In the genomic region with DNA sequence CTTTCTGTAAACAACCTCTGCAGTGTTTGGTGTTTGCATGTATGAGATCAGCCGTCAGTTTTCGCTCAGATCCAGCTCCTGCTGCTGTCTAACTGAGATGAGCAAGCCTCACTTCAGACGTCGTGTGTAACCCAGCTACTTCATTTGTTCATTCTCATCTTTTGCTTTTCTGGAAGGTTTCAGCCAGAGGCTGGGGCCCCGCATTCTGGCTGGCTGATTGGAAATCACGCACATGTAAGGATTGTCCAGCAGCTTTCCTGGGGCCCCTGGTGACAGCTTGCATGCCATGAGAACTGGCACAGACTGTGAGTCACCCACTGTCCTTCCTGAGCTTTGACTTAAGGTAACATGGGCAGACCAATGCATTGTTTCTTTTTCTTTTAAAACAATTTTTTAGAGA, we compare ENCODE assay signal across 15 cellular contexts. TPM values are rescaled to one million over a fixed set of nuclear protein-coding genes. Genes with fewer than 3 reads are reported as not detected.
DNase-seq lines count a peak whose midpoint lies in the region; ATAC-seq and TF ChIP-seq lines count a peak whose summit lies in the region.
"Had no signal": no experiment of that assay in that cellular context is flagged by ENCODE, and none has a peak within 500 bp of the region (broad histone marks: within the 10 kb centered on the region; RNA-seq: fewer than 3 reads in every experiment).

No MANE protein-coding gene starts in this region.

- no peak overlapping the region for H3K4me3 ChIP-seq in gastroesophageal sphincter
- H3K4me3 ChIP-seq in stomach, result no peak overlapping the region
- H3K4me3 ChIP-seq: A549, tibial nerve had no signal

- H3K27ac Mint-ChIP-seq in activated CD4-positive, alpha-beta T cell treated with anti-CD3 and anti-CD28 coated beads, Interleukin-2, amount 10 ng/mL, durations not matched to agents 24 days and 14 days, result peak overlapping the region; percentile 90
- peak overlapping the region; percentile 93 for H3K27ac Mint-ChIP-seq in activated CD8-positive, alpha-beta T cell treated with anti-CD3 and anti-CD28 coated beads for 36 hours
- H3K27ac Mint-ChIP-seq: nephron progenitor cell had no signal

- H3K27ac ChIP-seq in gastroesophageal sphincter, result peak overlapping the region; percentile 77 to 87 (median 84)
- peak overlapping the region in 4 of 5 donors; percentile 5 to 74 (median 60) for H3K27ac ChIP-seq in stomach
- H3K27ac ChIP-seq: A549, VCaP had no signal

- no peak for DNase-seq in activated CD4-positive, alpha-beta T cell treated with anti-CD3 and anti-CD28 coated beads, Interleukin-2, amount 10 ng/mL, durations not matched to agents 24 days and 14 days
- DNase-seq in activated CD4-positive, alpha-beta T cell treated with anti-CD3 and anti-CD28 coated beads, Interleukin-2, amount 50 U/mL, for 48 hours, result no peak
- DNase-seq in activated CD8-positive, alpha-beta T cell treated with anti-CD3 and anti-CD28 coated beads for 36 hours, result peak; percentile 45
- DNase-seq in stomach (no peak), glomerular visceral epithelial cell (ENCODE audit: extremely low spot score) (no peak), HK-2 (ENCODE audit: unreplicated experiment) (no peak), D341Med (ENCODE audit: low spot score) (no peak)
- DNase-seq: anterior cingulate cortex, DMS79, KBM-7, nephron progenitor cell had no signal

- H3K36me3 ChIP-seq in gastroesophageal sphincter, result no peaks in the 10 kb centered on the region
- H3K36me3 ChIP-seq in stomach, result no peaks in the 10 kb centered on the region
- H3K36me3 ChIP-seq: tibial nerve had no signal

- no peaks in the 10 kb centered on the region for H3K9me3 ChIP-seq in gastroesophageal sphincter
- no peaks in the 10 kb centered on the region for H3K9me3 ChIP-seq in stomach
- H3K9me3 ChIP-seq: A549, tibial nerve had no signal

- peaks cover 57% of the 10 kb centered on the region for H3K4me1 Mint-ChIP-seq in activated CD4-positive, alpha-beta T cell treated with anti-CD3 and anti-CD28 coated beads, Interleukin-2, amount 10 ng/mL, durations not matched to agents 24 days and 14 days
- H3K4me1 Mint-ChIP-seq in activated CD8-positive, alpha-beta T cell treated with anti-CD3 and anti-CD28 coated beads for 36 hours (ENCODE audit: low read depth), result peaks cover 74% of the 10 kb centered on the region

- intact Hi-C loops in activated CD4-positive, alpha-beta T cell treated with anti-CD3 and anti-CD28 coated beads, Interleukin-2, amount 10 ng/mL, durations not matched to agents 24 days and 14 days (cut with micrococcal nuclease), result loop anchor here (1.0 to 5.0 kb wide), 7 partner anchors 12 to 349 kb away; no protein-coding TSS in a partner anchor
- intact Hi-C loops in activated CD8-positive, alpha-beta T cell treated with anti-CD3 and anti-CD28 coated beads for 36 hours (cut with micrococcal nuclease), result loop anchor here (5.0 kb wide), 4 partner anchors 45 to 300 kb away; a partner anchor contains a TSS
- intact Hi-C loops in stomach (cut with DNase I; ENCODE audit: low total_unique reads), result no loop called here

- no peak for TF ChIP-seq CTCF in activated CD8-positive, alpha-beta T cell treated with anti-CD3 and anti-CD28 coated beads for 36 hours (IDR thresholded peaks at IDR 0.05)
- no peak for TF ChIP-seq CTCF in gastroesophageal sphincter (IDR thresholded peaks at IDR 0.05)
- no peak for TF ChIP-seq CTCF in stomach (IDR thresholded peaks at IDR 0.05)

- peak overlapping the region; percentile 76 for H3K4me3 Mint-ChIP-seq in activated CD4-positive, alpha-beta T cell treated with anti-CD3 and anti-CD28 coated beads, Interleukin-2, amount 10 ng/mL, durations not matched to agents 24 days and 14 days
- H3K4me3 Mint-ChIP-seq in activated CD8-positive, alpha-beta T cell treated with anti-CD3 and anti-CD28 coated beads for 36 hours, result peak overlapping the region; percentile 65
- H3K4me3 Mint-ChIP-seq: nephron progenitor cell had no signal

- 25 to 58% methylated on average over 2 to 6 of the region's 6 CpGs for WGBS in gastroesophageal sphincter (ENCODE audit: low coverage in 1 of 2), 2 donors
- WGBS in stomach, 5 donors, result 68 to 76% (median 74%) methylated on average over 6 of the region's 6 CpGs

- TF ChIP-seq EP300 in gastroesophageal sphincter (IDR thresholded peaks at IDR 0.05), result no peak
- TF ChIP-seq EP300 in stomach (IDR thresholded peaks at IDR 0.05), result no peak

- TF ChIP-seq POLR2A in gastroesophageal sphincter (IDR thresholded peaks at IDR 0.05) (no peak), stomach (IDR thresholded peaks at IDR 0.05) (no peak)

- H3K9me3 Mint-ChIP-seq in activated CD4-positive, alpha-beta T cell treated with anti-CD3 and anti-CD28 coated beads, Interleukin-2, amount 10 ng/mL, durations not matched to agents 24 days and 14 days, result no peaks in the 10 kb centered on the region
- H3K9me3 Mint-ChIP-seq in activated CD8-positive, alpha-beta T cell treated with anti-CD3 and anti-CD28 coated beads for 36 hours, result no peaks in the 10 kb centered on the region
- H3K9me3 Mint-ChIP-seq: nephron progenitor cell had no signal

- H3K27me3 Mint-ChIP-seq in activated CD4-positive, alpha-beta T cell treated with anti-CD3 and anti-CD28 coated beads, Interleukin-2, amount 10 ng/mL, durations not matched to agents 24 days and 14 days, result no peaks in the 10 kb centered on the region
- no peaks in the 10 kb centered on the region for H3K27me3 Mint-ChIP-seq in activated CD8-positive, alpha-beta T cell treated with anti-CD3 and anti-CD28 coated beads for 36 hours

- CTCF ChIA-PET in activated CD8-positive, alpha-beta T cell treated with anti-CD3 and anti-CD28 coated beads for 36 hours (lab: Charles Lee), result interaction anchor here (0.6 to 1.4 kb wide), 6 partner anchors 9 to 543 kb away, joined by 3 to 6 read pairs (median 4); no protein-coding TSS in a partner anchor

- peaks cover 2% of the 10 kb centered on the region for H3K36me3 Mint-ChIP-seq in activated CD4-positive, alpha-beta T cell treated with anti-CD3 and anti-CD28 coated beads, Interleukin-2, amount 10 ng/mL, durations not matched to agents 24 days and 14 days (ENCODE audit: low read depth)
- H3K36me3 Mint-ChIP-seq in activated CD8-positive, alpha-beta T cell treated with anti-CD3 and anti-CD28 coated beads for 36 hours (ENCODE audit: low read depth), result peaks cover 5% of the 10 kb centered on the region

- H3K4me1 ChIP-seq in gastroesophageal sphincter (peaks cover 8 to 100% (median 63%) of the 10 kb centered on the region in 3 donors), stomach (peaks cover 10 to 81% (median 50%) of the 10 kb centered on the region in 4 donors)
- H3K4me1 ChIP-seq: A549 had no signal

- H3K27me3 ChIP-seq in gastroesophageal sphincter (no peaks in the 10 kb centered on the region), stomach (no peaks in the 10 kb centered on the region)
- H3K27me3 ChIP-seq: tibial nerve had no signal

- POLR2A ChIA-PET in activated CD8-positive, alpha-beta T cell treated with anti-CD3 and anti-CD28 coated beads for 36 hours (lab: Charles Lee), result interaction anchor here (1.4 to 6.8 kb wide), 4 partner anchors 10 to 110 kb away, joined by 4 to 60 read pairs (median 10); no protein-coding TSS in a partner anchor

- ATAC-seq in activated CD8-positive, alpha-beta T cell treated with anti-CD3 and anti-CD28 coated beads for 36 hours, result peak; percentile 3
- no peak for ATAC-seq in gastroesophageal sphincter
- ATAC-seq: A549 had no signal

RNA-seq across cellular contexts. Expression of a gene that starts 49.0 kb away (rescaled TPM):
- 35.6 and 36.5 TPM in 2 replicates for total RNA-seq in activated CD4-positive, alpha-beta T cell treated with anti-CD3 and anti-CD28 coated beads, Interleukin-2, amount 10 ng/mL, durations not matched to agents 24 days and 14 days
- total RNA-seq in activated CD8-positive, alpha-beta T cell treated with anti-CD3 and anti-CD28 coated beads for 36 hours, result 10 to 100 TPM; 37.3 to 38.5 TPM
- total RNA-seq in gastroesophageal sphincter (10 to 100 TPM; 28.1 to 85.9 (median 55.2) TPM), stomach (10 to 100 TPM in 3 of 5 donors, 1 to 10 TPM in 2; 8.7 to 47.9 (median 10.3) TPM)
- polyA plus RNA-seq in stomach, result 1 to 10 TPM; 2.0 to 9.3 (median 4.6) TPM
